18 cellular contexts compared by ENCODE assay signal in the genomic region with DNA sequence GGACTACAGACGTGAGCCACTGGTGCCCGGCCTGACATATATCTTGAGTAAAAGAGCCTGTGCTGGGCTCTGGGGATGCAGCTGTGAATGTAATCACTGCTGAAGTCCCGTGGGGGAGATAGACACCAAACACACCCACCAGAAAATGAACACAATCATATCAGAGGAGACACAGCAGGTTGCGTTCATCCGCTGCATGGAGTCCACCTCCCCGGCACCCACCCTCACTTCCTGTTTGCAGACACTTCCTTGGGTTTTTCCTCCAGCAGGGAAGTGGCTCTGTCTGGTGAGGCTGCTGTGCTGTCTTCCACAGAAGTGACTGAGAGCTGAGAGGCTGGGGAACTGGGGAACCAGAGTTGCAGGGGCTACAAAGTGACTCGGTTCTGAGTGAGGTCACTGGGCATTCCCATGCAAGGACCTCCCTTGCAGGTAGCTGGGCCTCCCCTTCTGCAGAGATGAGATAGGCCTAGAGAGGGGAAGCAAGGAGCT. TPM values are rescaled to one million over a fixed set of nuclear protein-coding genes. Genes with fewer than 3 reads are reported as not detected.
DNase-seq lines count a peak whose midpoint lies in the region; ATAC-seq, FAIRE-seq and TF ChIP-seq lines count a peak whose summit lies in the region.
"Had no signal": no experiment of that assay in that cellular context is flagged by ENCODE, and none has a peak within 500 bp of the region (broad histone marks: within the 10 kb centered on the region; RNA-seq: fewer than 3 reads in every experiment).

No MANE protein-coding gene starts in this region.

- H3K56ac ChIP-seq in H1 (replicated peaks; ENCODE audit: insufficient read length, low read depth, low read length), result no peak overlapping the region

- no peak for FAIRE-seq in H1 (lab: Jason Lieb, UNC)
- FAIRE-seq: GM18507 had no signal

- intact Hi-C loops in CD14-positive monocyte (cut with micrococcal nuclease), result no loop called here

- peaks cover 48 to 95% (median 79%) of the 10 kb centered on the region in 10 experiments for H3K4me1 ChIP-seq in BLaER1 treated with 17β-estradiol and CSF1 and Interleukin-3, amounts not matched to agents 10 nM and 100 nM
- H3K4me1 ChIP-seq in HUES6 (ENCODE audit: control insufficient read depth, insufficient read depth, low read length) (peaks cover 29% of the 10 kb centered on the region), H1 (replicated peaks in 1 of 4; ENCODE audit: control insufficient read depth in 3 of 4, insufficient read depth in 4 of 4, low read length in 3 of 4) (peaks cover 0 to 19% (median 9%) of the 10 kb centered on the region in 4 experiments; a peak in 6 of 7 replicates), muscle layer of colon (ENCODE audit: insufficient read depth, low read length) (peaks cover 46% of the 10 kb centered on the region)

- peak overlapping the region in 8 of 11 experiments; percentile 9 to 73 (median 58); a peak in 14 of 22 replicates for H3K27ac ChIP-seq in BLaER1 treated with 17β-estradiol and CSF1 and Interleukin-3, amounts not matched to agents 10 nM and 100 nM
- H3K27ac ChIP-seq in HUES6 (ENCODE audit: low read depth, low read length), result 0 out of 2 replicates have a peak overlapping the region, but pooled peaks have one; percentile 23
- H3K27ac ChIP-seq in H1 (ENCODE audit: low read depth, low read length), result no peak overlapping the region; the same call in 1 of the 2 replicates
- peak overlapping the region; percentile 12 for H3K27ac ChIP-seq in muscle layer of colon (ENCODE audit: low read depth, low read length)
- H3K27ac ChIP-seq: brain microvascular endothelial cell, foreskin keratinocyte, tibial artery had no signal

- no peaks in the 10 kb centered on the region for H3K9me3 ChIP-seq in BLaER1 treated with 17β-estradiol and CSF1 and Interleukin-3, amounts not matched to agents 10 nM and 100 nM (replicated peaks in 1 of 11)
- H3K9me3 ChIP-seq in HUES6 (ENCODE audit: control insufficient read depth, insufficient read depth, low read depth, low read length) (no peaks in the 10 kb centered on the region), H1 (ENCODE audit: insufficient read depth in 2 of 2, low read depth in 1 of 2, low read length in 1 of 2) (no peaks in the 10 kb centered on the region), muscle layer of colon (ENCODE audit: low read length) (no peaks in the 10 kb centered on the region)
- H3K9me3 ChIP-seq: tibial artery had no signal

- H4K8ac ChIP-seq in H1 (ENCODE audit: extremely low read depth, insufficient read depth, low read length), result peak overlapping the region; percentile 64; the same call in 1 of the 2 replicates

- no peak overlapping the region for H3K14ac ChIP-seq in H1 (ENCODE audit: insufficient read length)

- POLR2A ChIA-PET in H1 (lab: Charles Lee; ENCODE audit: partially characterized antibody), result interaction anchor here (1.2 to 8.7 kb wide), 5 partner anchors 9 to 104 kb away, joined by 3 to 150 read pairs (median 10); partner anchors contain the start of genes GCAT and MICALL1

- no peak overlapping the region for H4K91ac ChIP-seq in H1 (replicated peaks; ENCODE audit: insufficient read length, low read length)

- peaks cover 3% of the 10 kb centered on the region for H3K4me1 Mint-ChIP-seq in CD14-positive monocyte

- H3K36me3 ChIP-seq in BLaER1 treated with 17β-estradiol and CSF1 and Interleukin-3, amounts not matched to agents 10 nM and 100 nM, result peaks cover 22 to 60% (median 36%) of the 10 kb centered on the region in 11 experiments; a peak in 20 of 22 replicates
- H3K36me3 ChIP-seq in HUES6 (ENCODE audit: control insufficient read depth, insufficient read depth, low read length), result peaks cover 53% of the 10 kb centered on the region
- H3K36me3 ChIP-seq in H1 (ENCODE audit: control insufficient read depth in 2 of 4, insufficient read depth in 4 of 4, low read length in 3 of 4), result peaks cover 0 to 19% (median 3%) of the 10 kb centered on the region in 4 experiments; a peak in 2 of 8 replicates
- H3K36me3 ChIP-seq in muscle layer of colon (ENCODE audit: insufficient read depth, low read length), result peaks cover 45% of the 10 kb centered on the region

- peaks cover 0 to 2% (median under 1%) of the 10 kb centered on the region in 3 donors for H3K27me3 Mint-ChIP-seq in CD14-positive monocyte (ENCODE audit: low read depth in 3 of 3)
- H3K27me3 Mint-ChIP-seq: activated CD4-positive, alpha-beta T cell treated with anti-CD3 and anti-CD28 coated beads, Interleukin-2, amount 10 ng/mL, durations not matched to agents 7 days and 5 days; activated naive CD8-positive, alpha-beta T cell treated with anti-CD3 and anti-CD28 coated beads, Interleukin-2, amount 10 ng/mL, durations not matched to agents 7 days and 5 days had no signal

- H2BK20ac ChIP-seq in H1 (ENCODE audit: low read length), result no peak overlapping the region

- DNase-seq in H1 (ENCODE audit: low read depth in 1 of 2, low spot score in 2 of 2) (no peak), CD14-positive monocyte (ENCODE audit: low spot score) (no peak), NCI-H128 (lab: John Stamatoyannopoulos, UW; ENCODE audit: unreplicated experiment) (no peak), 8988T (no peak)
- DNase-seq: activated CD4-positive, alpha-beta T cell treated with anti-CD3 and anti-CD28 coated beads, Interleukin-2, amount 10 ng/mL, durations not matched to agents 7 days and 5 days; activated naive CD8-positive, alpha-beta T cell treated with anti-CD3 and anti-CD28 coated beads, Interleukin-2, amount 10 ng/mL, durations not matched to agents 7 days and 5 days; activated T-cell treated with anti-CD3 and anti-CD28 coated beads for 4 hours; brain microvascular endothelial cell; foreskin keratinocyte; NCI-H1105 treated with DMSO at 0.1 percent for 48 hours; NCI-H526; SHP77; tibial artery had no signal

- H3K79me1 ChIP-seq in H1 (ENCODE audit: low read depth, low read length), result peaks cover 2% of the 10 kb centered on the region

- H2AK5ac ChIP-seq in H1 (ENCODE audit: low read depth, low read length), result no peak overlapping the region

- no peak overlapping the region for H2BK15ac ChIP-seq in H1 (ENCODE audit: low read length)

- H2BK120ac ChIP-seq in H1 (replicated peaks; ENCODE audit: low read depth, low read length), result no peak overlapping the region

- ATAC-seq in GM18907 (IDR thresholded peaks at IDR 0.05; ENCODE audit: unreplicated experiment), result no peak
- ATAC-seq: foreskin keratinocyte had no signal

- H3K4me2 ChIP-seq in BLaER1 treated with 17β-estradiol and CSF1 and Interleukin-3, amounts not matched to agents 10 nM and 100 nM, result peak overlapping the region; percentile 63 to 100 (median 84)
- no peak overlapping the region for H3K4me2 ChIP-seq in H1 (ENCODE audit: insufficient read depth in 1 of 2, low read depth in 2 of 2, low read length in 2 of 2)

- no peak overlapping the region for H4K5ac ChIP-seq in H1 (ENCODE audit: insufficient read length, low read depth, low read length)

- peaks cover 0 to 6% of the 10 kb centered on the region in 2 experiments; a peak in 1 of 4 replicates for H3K79me2 ChIP-seq in H1 (ENCODE audit: control insufficient read depth in 1 of 2, insufficient read depth in 2 of 2, low read length in 2 of 2)

- no peak overlapping the region for H2BK12ac ChIP-seq in H1 (ENCODE audit: low read depth, low read length)

- H2AFZ ChIP-seq in H1 (ENCODE audit: low read length), result no peak overlapping the region

- WGBS in H1 (ENCODE audit: extremely low coverage in 1 of 2, insufficient coverage in 1 of 2, insufficient read length in 1 of 2, insufficient replicate concordance in 2 of 2, low coverage in 1 of 2, low lambda C conversion rate in 2 of 2, missing lambda C conversion rate in 1 of 2), 2 experiments, result 94% methylated on average over 7 of the region's 7 CpGs; no CpG with 5 or more reads in 1 of the 2 experiments

- CTCF ChIA-PET in H1 (lab: Charles Lee; ENCODE audit: partially characterized antibody), result interaction anchor here (0.7 to 1.7 kb wide), 4 partner anchors 14 to 52 kb away, joined by 3 to 6 read pairs (median 4); no protein-coding TSS in a partner anchor

- no peak overlapping the region for H3K23ac ChIP-seq in H1 (ENCODE audit: insufficient read length)

- peak overlapping the region in 8 of 11 experiments; percentile 26 to 63 (median 48); a peak in 11 of 22 replicates for H3K9ac ChIP-seq in BLaER1 treated with 17β-estradiol and CSF1 and Interleukin-3, amounts not matched to agents 10 nM and 100 nM
- H3K9ac ChIP-seq in HUES6 (ENCODE audit: low read length) (no peak overlapping the region), H1 (replicated peaks in 1 of 4; ENCODE audit: extremely low read depth in 1 of 4, low read depth in 3 of 4, low read length in 3 of 4) (no peak overlapping the region; a peak in 1 of 7 replicates), muscle layer of colon (ENCODE audit: low read length) (no peak overlapping the region)

- no peak for TF ChIP-seq RAD21 in H1 (IDR thresholded peaks at IDR 0.05 in 1 of 2, conservative IDR thresholded peaks at IDR 0.05 in 1 of 2; ENCODE audit: low read depth in 2 of 2, low read length in 2 of 2)

- H3K9me3 Mint-ChIP-seq in CD14-positive monocyte, result no peaks in the 10 kb centered on the region
- H3K9me3 Mint-ChIP-seq: activated CD4-positive, alpha-beta T cell treated with anti-CD3 and anti-CD28 coated beads, Interleukin-2, amount 10 ng/mL, durations not matched to agents 7 days and 5 days; activated naive CD8-positive, alpha-beta T cell treated with anti-CD3 and anti-CD28 coated beads, Interleukin-2, amount 10 ng/mL, durations not matched to agents 7 days and 5 days had no signal

- no peak overlapping the region for H2BK5ac ChIP-seq in H1 (ENCODE audit: low read depth, low read length)

- H3K23me2 ChIP-seq in H1 (ENCODE audit: low read depth, low read length), result no peaks in the 10 kb centered on the region

- TF ChIP-seq CTCF in H1 (IDR thresholded peaks at IDR 0.05; ENCODE audit: control extremely low read depth in 1 of 3, insufficient read depth in 1 of 3, low read depth in 1 of 3, low read length in 3 of 3) (no peak), CD14-positive monocyte (IDR thresholded peaks at IDR 0.05) (no peak)

- peaks cover 31 to 41% of the 10 kb centered on the region in 2 donors for H3K36me3 Mint-ChIP-seq in CD14-positive monocyte
- H3K36me3 Mint-ChIP-seq: activated naive CD8-positive, alpha-beta T cell treated with anti-CD3 and anti-CD28 coated beads, Interleukin-2, amount 10 ng/mL, durations not matched to agents 7 days and 5 days had no signal

- no peaks in the 10 kb centered on the region for H3K27me3 ChIP-seq in BLaER1 treated with 17β-estradiol and CSF1 and Interleukin-3, amounts not matched to agents 10 nM and 100 nM
- H3K27me3 ChIP-seq in HUES6 (ENCODE audit: control insufficient read depth, insufficient read depth, low read length), result no peaks in the 10 kb centered on the region
- H3K27me3 ChIP-seq in H1 (replicated peaks in 1 of 4; ENCODE audit: control insufficient read depth in 3 of 4, extremely low read depth in 1 of 4, insufficient read depth in 3 of 4, low read length in 3 of 4), result no peaks in the 10 kb centered on the region
- no peaks in the 10 kb centered on the region for H3K27me3 ChIP-seq in muscle layer of colon (ENCODE audit: control insufficient read depth in 1 of 2, insufficient read depth in 2 of 2, low read length in 2 of 2)
- H3K27me3 ChIP-seq: brain microvascular endothelial cell, foreskin keratinocyte, tibial artery had no signal

- TF ChIP-seq EP300 in H1 (IDR thresholded peaks at IDR 0.05; ENCODE audit: borderline replicate concordance in 1 of 2, low read depth in 2 of 2, low read length in 2 of 2), result no peak

- no peak overlapping the region for H3K18ac ChIP-seq in H1 (ENCODE audit: extremely low read depth, low read length)

- H3K4me3 ChIP-seq in BLaER1 treated with 17β-estradiol and CSF1 and Interleukin-3, amounts not matched to agents 10 nM and 100 nM, result no peak overlapping the region; a peak in 2 of 20 replicates
- H3K4me3 ChIP-seq in HUES6 (ENCODE audit: low read depth, low read length) (no peak overlapping the region), H1 (ENCODE audit: extremely low read depth in 1 of 4, insufficient read depth in 2 of 4, low read depth in 3 of 4, low read length in 4 of 4) (no peak overlapping the region), muscle layer of colon (ENCODE audit: low read depth in 1 of 2, low read length in 2 of 2) (no peak overlapping the region)
- H3K4me3 ChIP-seq: tibial artery had no signal

- H4K20me1 ChIP-seq in BLaER1 treated with 17β-estradiol and CSF1 and Interleukin-3, amounts not matched to agents 10 nM and 100 nM, result peaks cover 17 to 69% (median 39%) of the 10 kb centered on the region in 11 experiments; a peak in 18 of 22 replicates
- H4K20me1 ChIP-seq in H1 (replicated peaks in 1 of 2; ENCODE audit: control insufficient read depth in 1 of 2, insufficient read depth in 2 of 2, low read length in 2 of 2), result peaks cover 1 to 8% of the 10 kb centered on the region in 2 experiments

- H3K4ac ChIP-seq in H1 (replicated peaks; ENCODE audit: insufficient read length, low read depth, low read length), result no peak overlapping the region

- no peak overlapping the region for H3K27ac Mint-ChIP-seq in CD14-positive monocyte
- H3K27ac Mint-ChIP-seq: activated CD4-positive, alpha-beta T cell treated with anti-CD3 and anti-CD28 coated beads, Interleukin-2, amount 10 ng/mL, durations not matched to agents 7 days and 5 days; activated naive CD8-positive, alpha-beta T cell treated with anti-CD3 and anti-CD28 coated beads, Interleukin-2, amount 10 ng/mL, durations not matched to agents 7 days and 5 days had no signal

- TF ChIP-seq POLR2A in H1 (IDR thresholded peaks at IDR 0.05; ENCODE audit: control extremely low read depth in 1 of 2, low read depth in 2 of 2, low read length in 2 of 2), result no peak

- H3K4me3 Mint-ChIP-seq in CD14-positive monocyte, result no peak overlapping the region
- H3K4me3 Mint-ChIP-seq: activated CD4-positive, alpha-beta T cell treated with anti-CD3 and anti-CD28 coated beads, Interleukin-2, amount 10 ng/mL, durations not matched to agents 7 days and 5 days; activated naive CD8-positive, alpha-beta T cell treated with anti-CD3 and anti-CD28 coated beads, Interleukin-2, amount 10 ng/mL, durations not matched to agents 7 days and 5 days had no signal

RNA-seq across cellular contexts. Expression of gene MICALL1, which starts 7.2 kb away (rescaled TPM):
- 25.8 and 32.1 TPM in 2 replicates for total RNA-seq in H1 (2021; fragmentation: NEBNext Ultra II Directional; extraction: Animal tissue kit (Norgen Biotek cat#: 25700))
- polyA plus RNA-seq in H1 (2011; rRNA removed) (17.7 and 23.4 TPM in 2 replicates), CD14-positive monocyte (1 to 10 TPM in 1 of 2 donors, under 1 TPM in 1; 0.51 to 1.3 TPM)
- 14.9 TPM for polyA plus RNA-seq in H1 (2011; cell fraction: cytosol; rRNA removed)
- polyA plus RNA-seq in H1 (2011; cell fraction: nucleus; rRNA removed), result 22.0 TPM
- polyA plus RNA-seq in H1 (2012, experiment 1 of 2), result 15.6 to 22.2 TPM (median 20.4 TPM) in 4 replicates
- polyA plus RNA-seq in H1 (2012, experiment 2 of 2), result 17.6 TPM
- 14.6 TPM for polyA plus RNA-seq in H1 (2013, experiment 1 of 2)
- 15.0 TPM for polyA plus RNA-seq in H1 (2013, experiment 2 of 2)
- polyA minus RNA-seq in H1 (2011; rRNA and poly(A)+ RNA removed), result 19.8 and 22.6 TPM in 2 replicates
- 31.2 TPM for polyA minus RNA-seq in H1 (2011; cell fraction: cytosol; rRNA and poly(A)+ RNA removed)
- polyA minus RNA-seq in H1 (2011; cell fraction: nucleus; rRNA and poly(A)+ RNA removed), result 15.0 TPM

RNA-seq across cellular contexts. Expression of gene C22orf23, which starts 40.1 kb away (rescaled TPM):
- 0.21 and 0.54 TPM in 2 replicates for total RNA-seq in H1 (2021; fragmentation: NEBNext Ultra II Directional; extraction: Animal tissue kit (Norgen Biotek cat#: 25700))
- 0.50 and 0.71 TPM in 2 replicates for polyA plus RNA-seq in H1 (2011; rRNA removed)
- polyA plus RNA-seq in H1 (2011; cell fraction: cytosol; rRNA removed), result 0.62 TPM
- 0.90 TPM for polyA plus RNA-seq in H1 (2011; cell fraction: nucleus; rRNA removed)
- 0.70 to 0.97 TPM (median 0.76 TPM) in 4 replicates for polyA plus RNA-seq in H1 (2012, experiment 1 of 2)
- polyA plus RNA-seq in H1 (2012, experiment 2 of 2), result 0.70 TPM
- 0.59 TPM for polyA plus RNA-seq in H1 (2013, experiment 1 of 2)
- 0.77 TPM for polyA plus RNA-seq in H1 (2013, experiment 2 of 2)
- polyA minus RNA-seq in H1 (2011; rRNA and poly(A)+ RNA removed), result 0.28 and 0.51 TPM in 2 replicates
- polyA minus RNA-seq in H1 (2011; cell fraction: cytosol; rRNA and poly(A)+ RNA removed), result not detected
- not detected for polyA minus RNA-seq in H1 (2011; cell fraction: nucleus; rRNA and poly(A)+ RNA removed)
- not detected for polyA plus RNA-seq in CD14-positive monocyte
- total RNA-seq: activated naive CD8-positive, alpha-beta T cell treated with anti-CD3 and anti-CD28 coated beads, Interleukin-2, amount 10 ng/mL, durations not matched to agents 7 days and 5 days had no signal

RNA-seq across cellular contexts. Expression of gene POLR2F, which starts 40.2 kb away (rescaled TPM):
- 150 and 160 TPM in 2 replicates for total RNA-seq in H1 (2021; fragmentation: NEBNext Ultra II Directional; extraction: Animal tissue kit (Norgen Biotek cat#: 25700))
- 176 and 193 TPM in 2 replicates for polyA plus RNA-seq in H1 (2011; rRNA removed)
- 218 TPM for polyA plus RNA-seq in H1 (2011; cell fraction: cytosol; rRNA removed)
- 122 TPM for polyA plus RNA-seq in H1 (2011; cell fraction: nucleus; rRNA removed)
- 205 to 242 TPM (median 231 TPM) in 4 replicates for polyA plus RNA-seq in H1 (2012, experiment 1 of 2)
- 111 TPM for polyA plus RNA-seq in H1 (2012, experiment 2 of 2)
- polyA plus RNA-seq in H1 (2013, experiment 1 of 2), result 192 TPM
- 197 TPM for polyA plus RNA-seq in H1 (2013, experiment 2 of 2)
- polyA minus RNA-seq in H1 (2011; rRNA and poly(A)+ RNA removed), result 15.5 and 27.1 TPM in 2 replicates
- polyA minus RNA-seq in H1 (2011; cell fraction: cytosol; rRNA and poly(A)+ RNA removed), result 61.7 TPM
- 25.0 TPM for polyA minus RNA-seq in H1 (2011; cell fraction: nucleus; rRNA and poly(A)+ RNA removed)
- polyA plus RNA-seq in CD14-positive monocyte, result 100 to 1,000 TPM; 143 to 182 TPM

Comparison
In these comparisons a context has a peak if more than half of its experiments do, and no peak if none do; other contexts are left out.
1. H3K4me2 ChIP-seq: peak in BLaER1 treated with 17β-estradiol and CSF1 and Interleukin-3, amounts not matched to agents 10 nM and 100 nM (11 of 11); none in H1 (0 of 2).
2. H3K9ac ChIP-seq: peak in BLaER1 treated with 17β-estradiol and CSF1 and Interleukin-3, amounts not matched to agents 10 nM and 100 nM (8 of 11); none in HUES6 (single experiment), H1 (0 of 4) and muscle layer of colon (single experiment).